8 cellular contexts compared by ENCODE assay signal in genomic region chr19:45153339-45154063, GRCh38. TPM values are rescaled to one million over a fixed set of nuclear protein-coding genes. Genes with fewer than 3 reads are reported as not detected.
DNase-seq lines count a peak whose midpoint lies in the region; ATAC-seq, FAIRE-seq and TF ChIP-seq lines count a peak whose summit lies in the region.

No MANE protein-coding gene starts in this region.

- H3K4me3 ChIP-seq in aorta (ENCODE audit: low read length in 2 of 2): no peak overlapping the region
- H3K4me3 ChIP-seq in lower leg skin (ENCODE audit: low read depth, poor library complexity, severe bottlenecking): no peak overlapping the region

- H3K27me3 ChIP-seq in aorta (ENCODE audit: control insufficient read depth in 1 of 2, insufficient read depth in 2 of 2, low read length in 1 of 2): no peaks in the 10 kb centered on the region

- peaks cover 8% of the 10 kb centered on the region for H3K36me3 Mint-ChIP-seq in activated CD4-positive, alpha-beta T cell treated with anti-CD3 and anti-CD28 coated beads for 36 hours (ENCODE audit: low read depth)
- no peaks in the 10 kb centered on the region for H3K36me3 Mint-ChIP-seq in activated T-helper 1 cell treated with anti-CD3 and anti-CD28 coated beads, Interleukin-12 subunit alpha, Interleukin-12 subunit beta, Interleukin-2, Interleukin-4 antibody, amounts not matched to agents 30 ng/mL and 10 ng/mL and 1 ng/mL, durations not matched to agents 14 hours and 24 hours and 36 hours (ENCODE audit: low read depth)

- ATAC-seq in activated CD4-positive, alpha-beta T cell treated with anti-CD3 and anti-CD28 coated beads for 36 hours: peak; percentile 37
- peak; percentile 26 for ATAC-seq in aorta (ENCODE audit: low FRiP score)

- POLR2A ChIA-PET in activated CD4-positive, alpha-beta T cell treated with anti-CD3 and anti-CD28 coated beads for 36 hours (lab: Charles Lee): interaction anchor here (1.7 kb wide), 1 partner anchor 25 kb away, joined by 3 read pairs; the partner anchor contains the start of genes BLOC1S3 and TRAPPC6A

- H3K36me3 ChIP-seq in aorta (ENCODE audit: control insufficient read depth in 1 of 2, insufficient read depth in 2 of 2, low read length in 1 of 2): no peaks in the 10 kb centered on the region

- no peak overlapping the region for H3K27ac Mint-ChIP-seq in activated CD4-positive, alpha-beta T cell treated with anti-CD3 and anti-CD28 coated beads for 36 hours
- peak overlapping the region; percentile 40 for H3K27ac Mint-ChIP-seq in activated T-helper 1 cell treated with anti-CD3 and anti-CD28 coated beads, Interleukin-12 subunit alpha, Interleukin-12 subunit beta, Interleukin-2, Interleukin-4 antibody, amounts not matched to agents 30 ng/mL and 10 ng/mL and 1 ng/mL, durations not matched to agents 14 hours and 24 hours and 36 hours

- peaks cover 26% of the 10 kb centered on the region for H3K27me3 Mint-ChIP-seq in activated CD4-positive, alpha-beta T cell treated with anti-CD3 and anti-CD28 coated beads for 36 hours
- peaks cover 26% of the 10 kb centered on the region for H3K27me3 Mint-ChIP-seq in activated T-helper 1 cell treated with anti-CD3 and anti-CD28 coated beads, Interleukin-12 subunit alpha, Interleukin-12 subunit beta, Interleukin-2, Interleukin-4 antibody, amounts not matched to agents 30 ng/mL and 10 ng/mL and 1 ng/mL, durations not matched to agents 14 hours and 24 hours and 36 hours (ENCODE audit: insufficient read depth)

- WGBS in aorta, 2 donors: 1% methylated on average over 65 to 69 of the region's 69 CpGs
- 5 to 9% methylated on average over 16 to 35 of the region's 69 CpGs for WGBS in lower leg skin, 2 donors

- no peak for TF ChIP-seq CTCF in lower leg skin (IDR thresholded peaks at IDR 0.05)

- FAIRE-seq in frontal cortex (lab: Jason Lieb, UNC): no peak

- intact Hi-C loops in activated CD4-positive, alpha-beta T cell treated with anti-CD3 and anti-CD28 coated beads for 36 hours (cut with DNase I, micrococcal nuclease): loop anchor here in 1 of 2 experiments (1.0 kb wide), 1 partner anchor 25 kb away; the partner anchor contains the start of genes BLOC1S3 and TRAPPC6A
- intact Hi-C loops in activated T-helper 1 cell treated with anti-CD3 and anti-CD28 coated beads, Interleukin-12 subunit alpha, Interleukin-12 subunit beta, Interleukin-2, Interleukin-4 antibody, amounts not matched to agents 30 ng/mL and 10 ng/mL and 1 ng/mL, durations not matched to agents 14 hours and 24 hours and 36 hours (cut with micrococcal nuclease): no loop called here
- intact Hi-C loops in aorta (cut with DNase I): no loop called here
- intact Hi-C loops in lower leg skin (cut with DNase I; ENCODE audit: low total_unique reads): no loop called here

- H3K4me1 ChIP-seq in aorta (ENCODE audit: control insufficient read depth in 1 of 2, insufficient read depth in 2 of 2, low read length in 2 of 2): no peaks in the 10 kb centered on the region

- H3K27ac ChIP-seq in aorta (ENCODE audit: low read depth in 1 of 2, low read length in 2 of 2): no peak overlapping the region

- CTCF ChIA-PET in activated CD4-positive, alpha-beta T cell treated with anti-CD3 and anti-CD28 coated beads for 36 hours (lab: Charles Lee): interaction anchor here (0.7 kb wide), 1 partner anchor 164 kb away, joined by 4 read pairs; no protein-coding TSS in a partner anchor

- TF ChIP-seq POLR2A in lower leg skin (IDR thresholded peaks at IDR 0.05): no peak

- H3K9me3 Mint-ChIP-seq in activated CD4-positive, alpha-beta T cell treated with anti-CD3 and anti-CD28 coated beads for 36 hours (ENCODE audit: low read depth): no peaks in the 10 kb centered on the region
- H3K9me3 Mint-ChIP-seq in activated T-helper 1 cell treated with anti-CD3 and anti-CD28 coated beads, Interleukin-12 subunit alpha, Interleukin-12 subunit beta, Interleukin-2, Interleukin-4 antibody, amounts not matched to agents 30 ng/mL and 10 ng/mL and 1 ng/mL, durations not matched to agents 14 hours and 24 hours and 36 hours: no peaks in the 10 kb centered on the region

- DNase-seq in activated CD4-positive, alpha-beta T cell treated with anti-CD3 and anti-CD28 coated beads for 36 hours: peak; percentile 60
- DNase-seq in activated CD4-positive, alpha-beta T cell treated with anti-CD3 and anti-CD28 coated beads for 1 hour: no peak
- DNase-seq in activated T-helper 1 cell treated with anti-CD3 and anti-CD28 coated beads, Interleukin-12 subunit alpha, Interleukin-12 subunit beta, Interleukin-2, Interleukin-4 antibody, amounts not matched to agents 30 ng/mL and 10 ng/mL and 1 ng/mL, durations not matched to agents 14 hours and 24 hours and 36 hours (ENCODE audit: low spot score): peak; percentile 11
- DNase-seq in frontal cortex (ENCODE audit: low spot score in 2 of 2): peak; percentile 72 to 73
- peak in 43 of 56 donors; percentile 11 to 76 (median 45) for DNase-seq in nucleus accumbens (lab: John Stamatoyannopoulos, UW)
- DNase-seq in aorta: peak in 1 of 2 donors; percentile 78
- no peak for DNase-seq in lower leg skin (ENCODE audit: low spot score in 2 of 2)
- no peak for DNase-seq in NCI-H226

- peak overlapping the region; percentile 42 for H3K4me3 Mint-ChIP-seq in activated CD4-positive, alpha-beta T cell treated with anti-CD3 and anti-CD28 coated beads for 36 hours
- peak overlapping the region; percentile 28 for H3K4me3 Mint-ChIP-seq in activated T-helper 1 cell treated with anti-CD3 and anti-CD28 coated beads, Interleukin-12 subunit alpha, Interleukin-12 subunit beta, Interleukin-2, Interleukin-4 antibody, amounts not matched to agents 30 ng/mL and 10 ng/mL and 1 ng/mL, durations not matched to agents 14 hours and 24 hours and 36 hours

- H3K4me1 Mint-ChIP-seq in activated CD4-positive, alpha-beta T cell treated with anti-CD3 and anti-CD28 coated beads for 36 hours: peaks cover 18% of the 10 kb centered on the region
- peaks cover 15% of the 10 kb centered on the region for H3K4me1 Mint-ChIP-seq in activated T-helper 1 cell treated with anti-CD3 and anti-CD28 coated beads, Interleukin-12 subunit alpha, Interleukin-12 subunit beta, Interleukin-2, Interleukin-4 antibody, amounts not matched to agents 30 ng/mL and 10 ng/mL and 1 ng/mL, durations not matched to agents 14 hours and 24 hours and 36 hours (ENCODE audit: low read depth)

- H3K9me3 ChIP-seq in aorta (ENCODE audit: control insufficient read depth, low read length): no peaks in the 10 kb centered on the region

RNA-seq across cellular contexts. Expression of gene NKPD1, which starts 7.3 kb away (rescaled TPM):
- total RNA-seq in activated CD4-positive, alpha-beta T cell treated with anti-CD3 and anti-CD28 coated beads for 36 hours: under 1 TPM; 0.09 to 0.11 TPM
- total RNA-seq in activated T-helper 1 cell treated with anti-CD3 and anti-CD28 coated beads, Interleukin-12 subunit alpha, Interleukin-12 subunit beta, Interleukin-2, Interleukin-4 antibody, amounts not matched to agents 30 ng/mL and 10 ng/mL and 1 ng/mL, durations not matched to agents 14 hours and 24 hours and 36 hours: 0.16 and 0.20 TPM in 2 replicates
- 1.2 TPM for total RNA-seq in frontal cortex
- not detected for total RNA-seq in aorta
- under 1 TPM in 1 of 2 donors, not detected in 1; 0.05 TPM for polyA plus RNA-seq in aorta
- total RNA-seq in lower leg skin: 100 to 1,000 TPM in 1 of 4 donors, 10 to 100 TPM in 3; 42.0 to 100 (median 51.4) TPM

RNA-seq across cellular contexts. Expression of gene TRAPPC6A, which starts 24.5 kb away (rescaled TPM):
- 10 to 100 TPM; 18.3 to 25.1 TPM for total RNA-seq in activated CD4-positive, alpha-beta T cell treated with anti-CD3 and anti-CD28 coated beads for 36 hours
- total RNA-seq in activated T-helper 1 cell treated with anti-CD3 and anti-CD28 coated beads, Interleukin-12 subunit alpha, Interleukin-12 subunit beta, Interleukin-2, Interleukin-4 antibody, amounts not matched to agents 30 ng/mL and 10 ng/mL and 1 ng/mL, durations not matched to agents 14 hours and 24 hours and 36 hours: 18.4 and 22.8 TPM in 2 replicates
- 2.9 TPM for total RNA-seq in frontal cortex
- total RNA-seq in aorta: 10 to 100 TPM in 1 of 2 donors, 1 to 10 TPM in 1; 9.5 to 13.6 TPM
- 10 to 100 TPM; 16.5 to 17.0 TPM for polyA plus RNA-seq in aorta
- total RNA-seq in lower leg skin: 10 to 100 TPM; 36.0 to 52.3 (median 47.9) TPM

RNA-seq across cellular contexts. Expression of gene BLOC1S3, which starts 25.1 kb away (rescaled TPM):
- total RNA-seq in activated CD4-positive, alpha-beta T cell treated with anti-CD3 and anti-CD28 coated beads for 36 hours: 10 to 100 TPM; 10.7 to 11.2 TPM
- total RNA-seq in activated T-helper 1 cell treated with anti-CD3 and anti-CD28 coated beads, Interleukin-12 subunit alpha, Interleukin-12 subunit beta, Interleukin-2, Interleukin-4 antibody, amounts not matched to agents 30 ng/mL and 10 ng/mL and 1 ng/mL, durations not matched to agents 14 hours and 24 hours and 36 hours: 10.4 and 10.5 TPM in 2 replicates
- total RNA-seq in frontal cortex (3.3 TPM), aorta (10 to 100 TPM in 1 of 2 donors, 1 to 10 TPM in 1; 7.5 to 12.2 TPM), lower leg skin (10 to 100 TPM; 26.6 to 65.1 (median 31.4) TPM)
- polyA plus RNA-seq in aorta: 1 to 10 TPM; 2.9 to 5.3 TPM

Comparison
In these comparisons a context has a peak if more than half of its experiments do, and no peak if none do; other contexts are left out.
1. DNase-seq: peak in activated CD4-positive, alpha-beta T cell treated with anti-CD3 and anti-CD28 coated beads for 36 hours (single experiment), activated T-helper 1 cell treated with anti-CD3 and anti-CD28 coated beads, Interleukin-12 subunit alpha, Interleukin-12 subunit beta, Interleukin-2, Interleukin-4 antibody, amounts not matched to agents 30 ng/mL and 10 ng/mL and 1 ng/mL, durations not matched to agents 14 hours and 24 hours and 36 hours (single experiment), frontal cortex (2 of 2) and nucleus accumbens (43 of 56); none in activated CD4-positive, alpha-beta T cell treated with anti-CD3 and anti-CD28 coated beads for 1 hour (single experiment), lower leg skin (0 of 2) and NCI-H226 (single experiment).
2. RNA of gene NKPD1, which starts 7.3 kb away (total RNA-seq): 42.0 to 100 TPM in lower leg skin; 1.2 TPM in frontal cortex (single experiment), 0.16 to 0.20 TPM in activated T-helper 1 cell treated with anti-CD3 and anti-CD28 coated beads, Interleukin-12 subunit alpha, Interleukin-12 subunit beta, Interleukin-2, Interleukin-4 antibody, amounts not matched to agents 30 ng/mL and 10 ng/mL and 1 ng/mL, durations not matched to agents 14 hours and 24 hours and 36 hours, not detected in aorta and 0.09 to 0.11 TPM in activated CD4-positive, alpha-beta T cell treated with anti-CD3 and anti-CD28 coated beads for 36 hours; every median in the first group is over 10 times any median in the second.